Comparison of ENCODE assay signal across 27 cellular contexts in genomic region chr21:33618407-33618806, GRCh38.
"Had no signal": no experiment of that assay in that cellular context is flagged by ENCODE, and none has a peak within 500 bp of the region (broad histone marks: within the 10 kb centered on the region; RNA-seq: fewer than 3 reads in every experiment).

No MANE protein-coding gene starts in this region.

- H3K4me2 ChIP-seq: hepatocyte had no signal

- H3K4me1 ChIP-seq: prostate gland, right atrium auricular region, testis, uterus had no signal

- H3K36me3 ChIP-seq: prostate gland, uterus had no signal

- ATAC-seq: activated T-cell treated with anti-CD3 and anti-CD28 coated beads, Interleukin-2, amount 50 U/mL, for 4 hours; left ventricle myocardium superior; T-helper 17 cell had no signal

- H3K4me3 ChIP-seq: coronary artery, hepatocyte, prostate gland, right atrium auricular region, spleen, testis, uterus had no signal

- FAIRE-seq: islet of Langerhans had no signal

- H3K27me3 ChIP-seq: hepatocyte, right atrium auricular region, spleen, testis, uterus had no signal

- DNase-seq: activated CD4-positive, alpha-beta T cell treated with anti-CD3 and anti-CD28 coated beads for 4 hours; activated CD4-positive, alpha-beta T cell treated with anti-CD3 and anti-CD28 coated beads, Interleukin-2, amount 50 U/mL, for 48 hours; activated CD4-positive, CD25-positive, alpha-beta regulatory T cell; activated CD8-positive, alpha-beta memory T cell treated with anti-CD3 and anti-CD28 coated beads, Interleukin-2, amount 50 U/mL, for 48 hours; activated naive CD4-positive, alpha-beta T cell treated with Interleukin-2 at 50 U/mL for 16 hours; activated T-cell treated with anti-CD3 and anti-CD28 coated beads, Interleukin-2, amount 50 U/mL, for 4 hours; amygdala; cerebellar nuclear complex; effector CD8-positive, alpha-beta T cell; foreskin melanocyte; left ventricle myocardium superior; mammary epithelial cell; midbrain; spleen; stimulated activated CD4-positive, alpha-beta T cell treated with anti-CD3 and anti-CD28 coated beads, Interleukin-4, amount 100 ng/mL, for 1 hour; stimulated activated naive CD4-positive, alpha-beta T cell; T-helper 17 cell; testis; trophoblast cell; uterus had no signal

- H2AFZ ChIP-seq: hepatocyte had no signal

- H3K27me3 Mint-ChIP-seq: T-helper 17 cell had no signal

- H3K9me3 ChIP-seq: prostate gland, right atrium auricular region, spleen, testis, uterus had no signal

- H3K4me3 Mint-ChIP-seq: activated T-cell treated with anti-CD3 and anti-CD28 coated beads, Interleukin-2, amount 50 U/mL, for 4 hours; nephron; T-helper 17 cell had no signal

- H3K27ac ChIP-seq: coronary artery, hepatocyte, prostate gland, right atrium auricular region, spleen, testis, uterus had no signal

- H3K79me2 ChIP-seq: hepatocyte had no signal

- H3K9me3 Mint-ChIP-seq: activated T-cell treated with anti-CD3 and anti-CD28 coated beads, Interleukin-2, amount 50 U/mL, for 4 hours; activated T-helper 2 cell treated with anti-CD3 and anti-CD28 coated beads, Interferon-gamma antibody, Interleukin-2, Interleukin-4, amounts not matched to agents 10 μg/mL and 5 μg/mL and 100 μg/mL, durations not matched to agents 14 hours and 24 hours and 36 hours; nephron had no signal

- H3K4me1 Mint-ChIP-seq: nephron, T-helper 17 cell had no signal

- H3K27ac Mint-ChIP-seq: activated T-helper 2 cell treated with anti-CD3 and anti-CD28 coated beads, Interferon-gamma antibody, Interleukin-2, Interleukin-4, amounts not matched to agents 10 μg/mL and 5 μg/mL and 100 μg/mL, durations not matched to agents 14 hours and 24 hours and 36 hours; nephron had no signal
